In the genomic region with DNA sequence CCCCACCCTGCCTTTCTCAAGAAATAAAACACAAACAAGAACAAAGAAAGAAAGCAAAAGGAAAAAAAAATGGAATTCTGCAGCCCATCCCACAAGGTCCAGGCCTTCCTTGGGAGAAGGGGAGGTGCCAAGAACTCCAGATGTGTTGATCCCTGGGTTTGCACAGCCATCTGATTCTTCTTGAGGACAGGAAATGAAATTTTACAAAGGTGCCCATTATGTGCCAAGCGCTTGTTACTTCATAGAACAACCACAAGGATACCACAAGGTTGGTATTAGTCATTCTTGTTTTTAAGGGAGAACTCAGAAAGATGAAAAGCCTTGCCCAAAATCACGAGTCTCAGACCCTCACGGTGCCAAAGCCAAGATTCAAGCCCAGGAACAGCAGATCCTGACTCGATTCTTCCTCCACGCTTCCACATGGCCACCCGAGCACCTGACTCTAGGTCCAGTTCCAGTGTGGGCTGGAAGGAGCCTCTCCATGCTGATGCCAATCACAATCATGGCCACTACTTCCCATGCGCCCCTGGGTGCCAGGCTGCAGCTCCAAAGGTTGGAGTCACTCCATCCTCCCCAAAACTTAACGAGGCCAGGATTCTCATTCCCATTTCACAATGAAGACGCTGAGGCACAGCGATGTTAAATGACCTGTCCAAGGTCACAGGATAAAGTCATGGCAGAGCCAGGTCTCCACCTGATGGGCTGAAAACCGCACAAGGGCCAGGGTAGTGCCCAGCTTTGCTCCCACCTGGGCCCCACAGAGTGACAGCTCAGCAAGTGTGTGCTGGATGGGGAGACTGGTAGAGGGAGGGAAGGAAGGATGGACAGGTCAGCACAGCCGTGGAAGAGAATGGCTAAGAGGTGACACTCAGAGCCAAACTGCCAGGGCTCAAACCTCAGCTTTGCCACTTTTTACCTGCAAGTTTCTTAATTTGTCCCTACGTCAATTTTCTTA, we compare ENCODE assay signal across 8 cellular contexts.
A peak's percentile ranks its signal among the peaks of the same experiment; 100 is the strongest.
DNase-seq lines count a peak whose midpoint lies in the region; TF ChIP-seq lines count a peak whose summit lies in the region.

No MANE protein-coding gene starts in this region.

- TF ChIP-seq CTCF in fibroblast of lung (conservative IDR thresholded peaks at IDR 0.05 in 1 of 2, IDR thresholded peaks at IDR 0.05 in 1 of 2; ENCODE audit: low read depth in 1 of 2, low read length in 2 of 2) (no peak), glutamatergic neuron (IDR thresholded peaks at IDR 0.05; ENCODE audit: partially characterized antibody, unreplicated experiment) (no peak)

- H3K27me3 Mint-ChIP-seq in glutamatergic neuron (ENCODE audit: unreplicated experiment): no peaks in the 10 kb centered on the region

- H3K27me3 ChIP-seq in fibroblast of lung (ENCODE audit: control insufficient read depth, insufficient read depth, low read length): no peaks in the 10 kb centered on the region

- H3K27ac ChIP-seq in SK-N-MC (0 out of 2 replicates have a peak overlapping the region, but pooled peaks have one; percentile 42), fibroblast of lung (ENCODE audit: insufficient read depth, low read length) (no peak overlapping the region)

- H3K9ac ChIP-seq in SK-N-MC (ENCODE audit: insufficient read length): no peak overlapping the region
- no peak overlapping the region for H3K9ac ChIP-seq in fibroblast of lung (ENCODE audit: insufficient read depth, low read length)

- no peak overlapping the region for H3K27ac Mint-ChIP-seq in glutamatergic neuron (ENCODE audit: unreplicated experiment)

- no peaks in the 10 kb centered on the region for H3K4me1 Mint-ChIP-seq in glutamatergic neuron (ENCODE audit: low read depth, unreplicated experiment)

- H2AFZ ChIP-seq in fibroblast of lung (ENCODE audit: low read length): no peak overlapping the region

- H3K4me3 ChIP-seq in SK-N-MC (no peak overlapping the region), fibroblast of lung (replicated peaks in 1 of 4; ENCODE audit: control extremely low read depth in 1 of 4, insufficient read depth in 1 of 4, low read depth in 3 of 4, low read length in 4 of 4) (no peak overlapping the region)

- H3K79me2 ChIP-seq in fibroblast of lung (ENCODE audit: control insufficient read depth, insufficient read depth, low read length): no peaks in the 10 kb centered on the region

- H4K20me1 ChIP-seq in fibroblast of lung (ENCODE audit: control insufficient read depth, extremely low read depth, insufficient read depth, low read length): no peaks in the 10 kb centered on the region

- peak; percentile 38 for DNase-seq in activated effector memory CD4-positive, alpha-beta T cell treated with anti-CD3 and anti-CD28 coated beads, Interleukin-2, amount 50 U/mL, for 16 hours
- no peak for DNase-seq in activated effector memory CD4-positive, alpha-beta T cell treated with Interleukin-2 at 50 U/mL for 16 hours
- DNase-seq in SK-N-MC (ENCODE audit: low read depth, low spot score) (no peak), fibroblast of lung (ENCODE audit: low read depth in 2 of 2) (peak; percentile 26 to 38), ureter (ENCODE audit: low spot score) (peak; percentile 34), glutamatergic neuron (no peak), NCI-H2081 (lab: John Stamatoyannopoulos, UW) (no peak), NCI-H2171 treated with DMSO at 0.1 percent for 48 hours (lab: John Stamatoyannopoulos, UW) (no peak)

- no peak overlapping the region for H3K4me2 ChIP-seq in fibroblast of lung (ENCODE audit: extremely low read depth, insufficient read depth, low read length)

- H3K9me3 ChIP-seq in SK-N-MC (ENCODE audit: low read depth, low read length): no peaks in the 10 kb centered on the region
- H3K9me3 ChIP-seq in fibroblast of lung (ENCODE audit: control insufficient read depth, insufficient read depth, low read depth, low read length): no peaks in the 10 kb centered on the region

- H3K9me3 Mint-ChIP-seq in glutamatergic neuron (ENCODE audit: unreplicated experiment): no peaks in the 10 kb centered on the region

- no peaks in the 10 kb centered on the region for H3K4me1 ChIP-seq in fibroblast of lung (ENCODE audit: control insufficient read depth, extremely low read depth, insufficient read depth, low read length)

- no peak overlapping the region for H3K4me3 Mint-ChIP-seq in glutamatergic neuron (ENCODE audit: unreplicated experiment)

- no peaks in the 10 kb centered on the region for H3K36me3 ChIP-seq in SK-N-MC (ENCODE audit: insufficient read depth, low read length)
- H3K36me3 ChIP-seq in fibroblast of lung (ENCODE audit: control insufficient read depth, insufficient read depth, low read length): no peaks in the 10 kb centered on the region

- H3K36me3 Mint-ChIP-seq in glutamatergic neuron (ENCODE audit: unreplicated experiment): no peaks in the 10 kb centered on the region

Comparison
In these comparisons a context has a peak if more than half of its experiments do, and no peak if none do; other contexts are left out.
1. DNase-seq: peak in activated effector memory CD4-positive, alpha-beta T cell treated with anti-CD3 and anti-CD28 coated beads, Interleukin-2, amount 50 U/mL, for 16 hours (single experiment), fibroblast of lung (2 of 2) and ureter (single experiment); none in activated effector memory CD4-positive, alpha-beta T cell treated with Interleukin-2 at 50 U/mL for 16 hours (single experiment), SK-N-MC (single experiment), glutamatergic neuron (single experiment), NCI-H2081 (0 of 2) and NCI-H2171 treated with DMSO at 0.1 percent for 48 hours (single experiment).